6 cellular contexts compared by ENCODE assay signal in the genomic region with DNA sequence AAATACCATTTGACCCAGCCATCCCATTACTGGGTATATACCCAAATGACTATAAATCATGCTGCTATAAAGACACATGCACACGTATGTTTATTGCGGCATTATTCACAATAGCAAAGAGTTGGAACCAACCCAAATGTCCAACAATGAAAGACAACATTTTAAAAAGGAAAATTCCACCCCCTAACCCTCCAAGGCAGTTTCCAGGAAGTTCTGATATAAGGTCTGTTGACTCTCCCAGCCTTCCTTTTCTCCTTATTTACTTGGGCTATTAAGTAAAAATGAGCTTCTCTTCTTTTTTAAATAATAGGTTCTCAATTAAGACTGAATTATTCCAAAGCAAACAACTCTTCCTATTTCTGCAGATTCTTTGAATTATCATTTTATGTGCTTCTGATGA.
A peak's percentile ranks its signal among the peaks of the same experiment; 100 is the strongest.
DNase-seq lines count a peak whose midpoint lies in the region.

No MANE protein-coding gene starts in this region.

- DNase-seq in COR-L47 (lab: John Stamatoyannopoulos, UW) (peak; percentile 34), DMS153 treated with DMSO at 0.1 percent for 48 hours (lab: John Stamatoyannopoulos, UW; ENCODE audit: unreplicated experiment) (peak; percentile 37), NCI-H1930 (lab: John Stamatoyannopoulos, UW) (peak; percentile 22 to 34), NCI-H748 (lab: John Stamatoyannopoulos, UW; ENCODE audit: unreplicated experiment) (peak; percentile 61), dermis blood vessel endothelial cell (peak; percentile 66), lung microvascular endothelial cell (ENCODE audit: low read depth in 2 of 2) (peak; percentile 38 to 51)

Comparison
In these comparisons a context has a peak if more than half of its experiments do, and no peak if none do; other contexts are left out.
1. Peak in every context shown above with its lines: DNase-seq.